ENCODE assay signal across 8 cellular contexts in genomic region chr3:159252772-159253384, GRCh38.
DNase-seq lines count a peak whose midpoint lies in the region; ATAC-seq and TF ChIP-seq lines count a peak whose summit lies in the region.

No MANE protein-coding gene starts in this region.

- TF ChIP-seq EP300 in sigmoid colon (IDR thresholded peaks at IDR 0.05), result no peak

- H3K27me3 ChIP-seq in DND-41 (ENCODE audit: insufficient read depth, low read length, poor library complexity) (no peaks in the 10 kb centered on the region), PC-9 (ENCODE audit: insufficient read depth, low read depth) (no peaks in the 10 kb centered on the region), sigmoid colon (no peaks in the 10 kb centered on the region)

- DNase-seq in DND-41 (peak; percentile 35), PC-9 (peak in 1 of 2 experiments; percentile 22), fibroblast of gingiva (ENCODE audit: low read depth) (peak; percentile 36), sigmoid colon (no peak)
- no peak for DNase-seq in activated naive CD4-positive, alpha-beta T cell treated with anti-CD3 and anti-CD28 coated beads, Interleukin-2, amount 10 ng/mL, durations not matched to agents 7 days and 5 days

- peaks cover 4% of the 10 kb centered on the region for H3K36me3 Mint-ChIP-seq in activated naive CD4-positive, alpha-beta T cell treated with anti-CD3 and anti-CD28 coated beads, Interleukin-2, amount 10 ng/mL, durations not matched to agents 7 days and 5 days

- no peak overlapping the region for H3K27ac Mint-ChIP-seq in activated naive CD4-positive, alpha-beta T cell treated with anti-CD3 and anti-CD28 coated beads, Interleukin-2, amount 10 ng/mL, durations not matched to agents 7 days and 5 days

- no peaks in the 10 kb centered on the region for H3K4me1 ChIP-seq in DND-41 (ENCODE audit: insufficient read depth, low read length)
- H3K4me1 ChIP-seq in PC-9 (replicated peaks; ENCODE audit: insufficient read depth), result no peaks in the 10 kb centered on the region
- H3K4me1 ChIP-seq in sigmoid colon, result no peaks in the 10 kb centered on the region

- ATAC-seq in DND-41 (ENCODE audit: insufficient read depth, low read depth), result peak; percentile 68
- ATAC-seq in HG03442 (IDR thresholded peaks at IDR 0.05; ENCODE audit: unreplicated experiment), result peak; percentile 43
- ATAC-seq in GM21526 (IDR thresholded peaks at IDR 0.05; ENCODE audit: low FRiP score, unreplicated experiment), result no peak
- ATAC-seq in HG02642 (IDR thresholded peaks at IDR 0.05; ENCODE audit: poor library complexity, unreplicated experiment), result no peak

- no peak overlapping the region for H3K4me3 ChIP-seq in DND-41 (ENCODE audit: low read depth in 1 of 2, low read length in 2 of 2)
- H3K4me3 ChIP-seq in PC-9, result no peak overlapping the region
- no peak overlapping the region for H3K4me3 ChIP-seq in sigmoid colon

- BruUV-seq in PC-9 (replicated peaks; lab: Mats Ljungman, UMichigan), result no TSS peak

- POLR2A ChIA-PET in PC-9 (lab: Charles Lee; ENCODE audit: unreplicated experiment), result no interaction called here

- H3F3A ChIP-seq in PC-9 (ENCODE audit: insufficient read depth, low read depth), result no peaks in the 10 kb centered on the region

- no peaks in the 10 kb centered on the region for H3K4me1 Mint-ChIP-seq in activated naive CD4-positive, alpha-beta T cell treated with anti-CD3 and anti-CD28 coated beads, Interleukin-2, amount 10 ng/mL, durations not matched to agents 7 days and 5 days

- WGBS in sigmoid colon, 2 donors, result 12 to 34% methylated on average over 2 of the region's 2 CpGs

- TF ChIP-seq POLR2A in sigmoid colon (IDR thresholded peaks at IDR 0.05), result no peak

- H3K27me3 Mint-ChIP-seq in activated naive CD4-positive, alpha-beta T cell treated with anti-CD3 and anti-CD28 coated beads, Interleukin-2, amount 10 ng/mL, durations not matched to agents 7 days and 5 days, result peaks cover 4% of the 10 kb centered on the region

- peak; percentile 75 for TF ChIP-seq CTCF in DND-41 (IDR thresholded peaks at IDR 0.05; ENCODE audit: borderline replicate concordance, extremely low read depth, low read length, poor library complexity, severe bottlenecking)
- peak; percentile 96 for TF ChIP-seq CTCF in PC-9 (conservative IDR thresholded peaks at IDR 0.05)
- peak in 1 of 4 experiments; percentile 30 for TF ChIP-seq CTCF in sigmoid colon (IDR thresholded peaks at IDR 0.05)

- no peak overlapping the region for H2AFZ ChIP-seq in DND-41 (ENCODE audit: low read depth, low read length)
- no peak overlapping the region for H2AFZ ChIP-seq in PC-9

- no peak overlapping the region for H3K9ac ChIP-seq in DND-41 (ENCODE audit: low read depth, low read length)

- intact Hi-C loops in PC-9 (cut with micrococcal nuclease; ENCODE audit: unreplicated experiment) (loop anchor here (1.0 to 10.0 kb wide), 6 partner anchors 96 to 718 kb away; no protein-coding TSS in a partner anchor), sigmoid colon (cut with DNase I) (loop anchor here (10.0 kb wide), 1 partner anchor 338 kb away; no protein-coding TSS in a partner anchor)

- H3K9me3 Mint-ChIP-seq in activated naive CD4-positive, alpha-beta T cell treated with anti-CD3 and anti-CD28 coated beads, Interleukin-2, amount 10 ng/mL, durations not matched to agents 7 days and 5 days, result peaks cover 17% of the 10 kb centered on the region

- H3K9me2 ChIP-seq in PC-9 (ENCODE audit: insufficient read depth), result no peaks in the 10 kb centered on the region

- H3K27ac ChIP-seq in DND-41 (ENCODE audit: low read length), result no peak overlapping the region
- H3K27ac ChIP-seq in PC-9, result no peak overlapping the region
- H3K27ac ChIP-seq in sigmoid colon, result no peak overlapping the region

- H4K20me1 ChIP-seq in DND-41 (ENCODE audit: insufficient read depth, low read length), result no peaks in the 10 kb centered on the region
- no peaks in the 10 kb centered on the region for H4K20me1 ChIP-seq in PC-9 (ENCODE audit: insufficient read depth)

- CTCF ChIA-PET in PC-9 (lab: Charles Lee), result interaction anchor here (0.6 to 1.5 kb wide), 2 partner anchors 335 to 406 kb away, joined by 5 to 6 read pairs; no protein-coding TSS in a partner anchor
- CTCF ChIA-PET in activated naive CD4-positive, alpha-beta T cell treated with anti-CD3 and anti-CD28 coated beads, Interleukin-2, amount 10 ng/mL, durations not matched to agents 7 days and 5 days (lab: Charles Lee), result interaction anchor here (1.2 to 4.1 kb wide), 6 partner anchors 8 to 608 kb away, joined by 3 to 13 read pairs (median 6); partner anchors contain the start of gene GFM1

- H3K79me2 ChIP-seq in DND-41 (ENCODE audit: insufficient read depth, low read length), result no peaks in the 10 kb centered on the region
- H3K79me2 ChIP-seq in PC-9 (ENCODE audit: low read depth), result no peaks in the 10 kb centered on the region

- H3K4me3 Mint-ChIP-seq in activated naive CD4-positive, alpha-beta T cell treated with anti-CD3 and anti-CD28 coated beads, Interleukin-2, amount 10 ng/mL, durations not matched to agents 7 days and 5 days, result no peak overlapping the region

- peaks cover 7% of the 10 kb centered on the region for H3K9me3 ChIP-seq in DND-41 (ENCODE audit: insufficient read depth, low read length, severe bottlenecking)
- peaks cover 8% of the 10 kb centered on the region; the same call in 1 of the 2 replicates for H3K9me3 ChIP-seq in PC-9 (ENCODE audit: insufficient read depth, low read depth)
- H3K9me3 ChIP-seq in sigmoid colon, result peaks cover 0 to 8% (median 1%) of the 10 kb centered on the region in 4 donors

- H3K36me3 ChIP-seq in DND-41 (ENCODE audit: insufficient read depth, low read length) (no peaks in the 10 kb centered on the region), PC-9 (ENCODE audit: low read depth) (no peaks in the 10 kb centered on the region), sigmoid colon (no peaks in the 10 kb centered on the region)

- H3K4me2 ChIP-seq in DND-41 (ENCODE audit: insufficient read depth, low read length) (no peak overlapping the region), PC-9 (no peak overlapping the region)

Comparison
In these comparisons a context has a peak if more than half of its experiments do, and no peak if none do; other contexts are left out.
1. ATAC-seq: peak in DND-41 (single experiment) and HG03442 (single experiment); none in GM21526 (single experiment) and HG02642 (single experiment).
2. DNase-seq: peak in DND-41 (single experiment) and fibroblast of gingiva (single experiment); none in activated naive CD4-positive, alpha-beta T cell treated with anti-CD3 and anti-CD28 coated beads, Interleukin-2, amount 10 ng/mL, durations not matched to agents 7 days and 5 days (single experiment) and sigmoid colon (single experiment).